ENCODE assay signal across 8 cellular contexts in genomic region chr9:129110740-129111142, GRCh38. TPM values are rescaled to one million over a fixed set of nuclear protein-coding genes. Genes with fewer than 3 reads are reported as not detected.
DNase-seq lines count a peak whose midpoint lies in the region; ATAC-seq and TF ChIP-seq lines count a peak whose summit lies in the region.

Gene CRAT, minus strand, starts transcription at chr9:129110793. Its CDS starts 284 bp downstream, at chr9:129110509.

- peak within 1 kb of the TSS; percentile 96 for H3K27ac Mint-ChIP-seq in activated CD4-positive, alpha-beta T cell treated with anti-CD3 and anti-CD28 coated beads, Interleukin-2, amount 10 ng/mL, durations not matched to agents 24 days and 14 days

- H3K27me3 ChIP-seq in BE2C: no peaks in the 10 kb centered on the region
- no peaks in the 10 kb centered on the region for H3K27me3 ChIP-seq in colonic mucosa

- no peaks in the 10 kb centered on the region for H3K9me3 Mint-ChIP-seq in activated CD4-positive, alpha-beta T cell treated with anti-CD3 and anti-CD28 coated beads, Interleukin-2, amount 10 ng/mL, durations not matched to agents 24 days and 14 days

- peak within 1 kb of the TSS; percentile 80 to 92 for H3K9ac ChIP-seq in colonic mucosa (ENCODE audit: low read depth in 2 of 2, low read length in 2 of 2)

- H3K4me3 Mint-ChIP-seq in activated CD4-positive, alpha-beta T cell treated with anti-CD3 and anti-CD28 coated beads, Interleukin-2, amount 10 ng/mL, durations not matched to agents 24 days and 14 days: peak within 1 kb of the TSS; percentile 96

- peak within 1 kb of the TSS; percentile 96 for H3K27ac ChIP-seq in colonic mucosa

- H3K4me3 ChIP-seq in BE2C (ENCODE audit: low read depth, low read length): peak within 1 kb of the TSS; percentile 76
- peak within 1 kb of the TSS; percentile 88 for H3K4me3 ChIP-seq in colonic mucosa

- ATAC-seq in HG03442 (IDR thresholded peaks at IDR 0.05; ENCODE audit: unreplicated experiment) (peak; percentile 45), left colon (peak; percentile 79)

- TF ChIP-seq CTCF in BE2C (IDR thresholded peaks at IDR 0.05; ENCODE audit: low read depth, low read length) (no peak), colonic mucosa (IDR thresholded peaks at IDR 0.05) (no peak)

- H3K36me3 ChIP-seq in BE2C: no peaks in the 10 kb centered on the region
- H3K36me3 ChIP-seq in colonic mucosa: no peaks in the 10 kb centered on the region

- H3K4me1 Mint-ChIP-seq in activated CD4-positive, alpha-beta T cell treated with anti-CD3 and anti-CD28 coated beads, Interleukin-2, amount 10 ng/mL, durations not matched to agents 24 days and 14 days: peaks cover 29% of the 10 kb centered on the region

- DNase-seq in BE2C: peak; percentile 100
- peak; percentile 97 for DNase-seq in GM19240 (ENCODE audit: insufficient read length, low spot score)
- DNase-seq in NCI-H526 (lab: John Stamatoyannopoulos, UW): peak; percentile 61 to 91
- peak; percentile 98 for DNase-seq in activated CD4-positive, alpha-beta T cell treated with anti-CD3 and anti-CD28 coated beads, Interleukin-2, amount 10 ng/mL, durations not matched to agents 24 days and 14 days
- DNase-seq in colonic mucosa: peak; percentile 99
- DNase-seq in left colon: peak; percentile 98 to 99
- DNase-seq in stimulated activated CD4-positive, alpha-beta T cell treated with anti-CD3 and anti-CD28 coated beads, Interleukin-1b, Interleukin-23, amount 100 ng/mL, for 24 hours (ENCODE audit: low read depth in 4 of 4, low spot score in 1 of 4): peak; percentile 86 to 98 (median 96)

- intact Hi-C loops in activated CD4-positive, alpha-beta T cell treated with anti-CD3 and anti-CD28 coated beads, Interleukin-2, amount 10 ng/mL, durations not matched to agents 24 days and 14 days (cut with micrococcal nuclease): loop anchor here (1.0 to 2.0 kb wide), 2 partner anchors 29 to 82 kb away; partner anchors contain the start of genes DOLPP1 and SH3GLB2
- intact Hi-C loops in colonic mucosa (cut with DNase I) (no loop called here), left colon (cut with DNase I, micrococcal nuclease) (no loop called here)

- no peaks in the 10 kb centered on the region for H3K27me3 Mint-ChIP-seq in activated CD4-positive, alpha-beta T cell treated with anti-CD3 and anti-CD28 coated beads, Interleukin-2, amount 10 ng/mL, durations not matched to agents 24 days and 14 days

- H3K4me1 ChIP-seq in BE2C (no peaks in the 10 kb centered on the region), colonic mucosa (peaks cover 14% of the 10 kb centered on the region)

- no peaks in the 10 kb centered on the region for H3K36me3 Mint-ChIP-seq in activated CD4-positive, alpha-beta T cell treated with anti-CD3 and anti-CD28 coated beads, Interleukin-2, amount 10 ng/mL, durations not matched to agents 24 days and 14 days (ENCODE audit: low read depth)

- H3K9me3 ChIP-seq in BE2C (no peaks in the 10 kb centered on the region), colonic mucosa (no peaks in the 10 kb centered on the region)

RNA-seq across cellular contexts. Expression of gene CRAT, which starts in this region (rescaled TPM):
- 15.2 TPM for polyA plus RNA-seq in BE2C (2012; ENCODE audit: insufficient read depth, insufficient read length, low read depth)
- total RNA-seq in activated CD4-positive, alpha-beta T cell treated with anti-CD3 and anti-CD28 coated beads, Interleukin-2, amount 10 ng/mL, durations not matched to agents 24 days and 14 days: 8.6 and 11.4 TPM in 2 replicates
- total RNA-seq in colonic mucosa: 10 to 100 TPM; 62.3 to 78.3 TPM
- total RNA-seq in left colon: 10 to 100 TPM; 62.4 to 76.1 TPM

Comparison
In these comparisons a context has a peak if more than half of its experiments do, and no peak if none do; other contexts are left out.
1. Peak in every context shown above with its lines: DNase-seq, ATAC-seq, H3K4me3 ChIP-seq and H3K27ac ChIP-seq.